In the genomic region with DNA sequence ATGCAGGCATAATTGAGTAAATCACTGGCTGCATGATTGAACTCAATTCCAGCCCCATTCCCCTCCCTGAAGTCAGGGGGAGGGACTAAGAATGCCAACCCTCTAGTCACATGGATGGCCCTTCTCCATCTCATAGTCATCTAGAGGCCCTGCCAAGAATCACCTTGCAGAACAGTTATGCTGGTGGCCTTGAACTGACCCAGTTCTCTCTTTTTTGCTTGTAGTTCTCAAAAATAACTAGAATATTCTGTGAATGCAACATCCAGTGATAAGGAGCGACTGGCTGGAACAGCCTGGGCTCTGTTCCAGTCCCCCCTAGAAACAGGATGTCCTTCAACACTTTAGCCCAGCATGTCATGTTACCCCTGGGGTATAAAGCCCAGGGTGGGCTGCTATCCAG, we compare ENCODE assay signal across 19 cellular contexts. TPM values are rescaled to one million over a fixed set of nuclear protein-coding genes. Genes with fewer than 3 reads are reported as not detected.
DNase-seq lines count a peak whose midpoint lies in the region; ATAC-seq and TF ChIP-seq lines count a peak whose summit lies in the region.
"Had no signal": no experiment of that assay in that cellular context is flagged by ENCODE, and none has a peak within 500 bp of the region (broad histone marks: within the 10 kb centered on the region; RNA-seq: fewer than 3 reads in every experiment).

No MANE protein-coding gene starts in this region.

- H3K27ac Mint-ChIP-seq in MCF 10A (ENCODE audit: low read depth, unreplicated experiment) (no peak overlapping the region), Caco-2 (ENCODE audit: unreplicated experiment) (no peak overlapping the region)
- H3K27ac Mint-ChIP-seq: activated T-helper 17 cell treated with anti-CD3 and anti-CD28 coated beads, Interleukin-2, amount 50 U/mL, for 72 hours; T-helper 1 cell treated with Interleukin-12 subunit alpha and Interleukin-12 subunit beta and Interleukin-4 antibody, amounts not matched to agents 30 μg/mL and 1 μg/mL, for 36 hours had no signal

- H3K4me1 ChIP-seq in breast epithelium, result no peaks in the 10 kb centered on the region
- H3K4me1 ChIP-seq in heart right ventricle, result peaks cover 0 to 36% (median 16%) of the 10 kb centered on the region in 9 donors
- H3K4me1 ChIP-seq in neutrophil (ENCODE audit: control insufficient read depth in 1 of 2, insufficient read depth in 1 of 2, low read depth in 1 of 2, low read length in 1 of 2), result peaks cover 60 to 64% of the 10 kb centered on the region in 2 experiments
- peaks cover 20% of the 10 kb centered on the region for H3K4me1 ChIP-seq in upper lobe of right lung
- H3K4me1 ChIP-seq in Caco-2, result no peaks in the 10 kb centered on the region

- DNase-seq in MCF 10A (ENCODE audit: unreplicated experiment) (peak; percentile 66), breast epithelium (ENCODE audit: low spot score in 2 of 2) (no peak), heart right ventricle (no peak), upper lobe of right lung (no peak), Caco-2 (no peak), NCI-H1436 treated with DMSO at 0.1 percent for 48 hours (lab: John Stamatoyannopoulos, UW) (no peak), HPDE6-E6E7 (ENCODE audit: extremely low spot score) (no peak)
- DNase-seq: 8988T, amniotic stem cell, DMS79, H7, NCI-H2081 treated with DMSO at 0.1 percent for 48 hours, NCI-H526 had no signal

- TF ChIP-seq CTCF in MCF 10A (IDR thresholded peaks at IDR 0.05; ENCODE audit: unreplicated experiment) (no peak), breast epithelium (IDR thresholded peaks at IDR 0.05) (no peak), heart right ventricle (IDR thresholded peaks at IDR 0.05) (no peak), neutrophil (IDR thresholded peaks at IDR 0.05) (no peak), upper lobe of right lung (IDR thresholded peaks at IDR 0.05) (no peak), Caco-2 (IDR thresholded peaks at IDR 0.05; ENCODE audit: insufficient read depth in 1 of 2, low read depth in 1 of 2, low read length in 1 of 2, severe bottlenecking in 1 of 2, unreplicated experiment in 1 of 2) (no peak)

- H3K36me3 Mint-ChIP-seq in MCF 10A (ENCODE audit: insufficient read depth, unreplicated experiment) (no peaks in the 10 kb centered on the region), Caco-2 (ENCODE audit: insufficient read depth, unreplicated experiment) (no peaks in the 10 kb centered on the region)

- H3K9me3 ChIP-seq in breast epithelium, result no peaks in the 10 kb centered on the region
- H3K9me3 ChIP-seq in heart right ventricle, result no peaks in the 10 kb centered on the region
- H3K9me3 ChIP-seq in neutrophil, result no peaks in the 10 kb centered on the region
- H3K9me3 ChIP-seq in upper lobe of right lung, result no peaks in the 10 kb centered on the region
- no peaks in the 10 kb centered on the region for H3K9me3 ChIP-seq in Caco-2
- H3K9me3 ChIP-seq: tibial nerve had no signal

- CTCF ChIA-PET in MCF 10A (lab: Yijun Ruan, JAX), result interaction anchor here (0.8 to 1.8 kb wide), 4 partner anchors 15 to 46 kb away, joined by 3 to 4 read pairs (median 3); no protein-coding TSS in a partner anchor
- CTCF ChIA-PET in Caco-2 (lab: Charles Lee), result no interaction called here

- peak in 6 of 8 donors; percentile 59 to 85 (median 76) for ATAC-seq in heart right ventricle
- peak; percentile 46 for ATAC-seq in upper lobe of right lung
- ATAC-seq: activated T-helper 17 cell treated with anti-CD3 and anti-CD28 coated beads, Interleukin-2, amount 50 U/mL, for 72 hours had no signal

- no TSS peak for BruUV-seq in MCF 10A (replicated peaks; lab: Mats Ljungman, UMichigan)
- BruUV-seq in Caco-2 (replicated peaks; lab: Mats Ljungman, UMichigan), result no TSS peak

- 20 to 27% methylated on average over 1 of the region's 1 CpG for WGBS in heart right ventricle, 2 donors

- H3K36me3 ChIP-seq in breast epithelium (no peaks in the 10 kb centered on the region), heart right ventricle (no peaks in the 10 kb centered on the region), neutrophil (no peaks in the 10 kb centered on the region), upper lobe of right lung (no peaks in the 10 kb centered on the region), Caco-2 (ENCODE audit: control insufficient read depth, insufficient read depth, low read length) (no peaks in the 10 kb centered on the region)
- H3K36me3 ChIP-seq: tibial nerve had no signal

- H3K4me3 ChIP-seq in breast epithelium, result no peak overlapping the region
- no peak overlapping the region for H3K4me3 ChIP-seq in heart right ventricle
- H3K4me3 ChIP-seq in neutrophil (ENCODE audit: low read depth in 1 of 2, low read length in 1 of 2), result peak overlapping the region; percentile 39 to 40
- H3K4me3 ChIP-seq in upper lobe of right lung, result no peak overlapping the region
- H3K4me3 ChIP-seq in Caco-2 (ENCODE audit: low read depth, low read length), result no peak overlapping the region

- POLR2A ChIA-PET in MCF 10A (lab: Yijun Ruan, JAX) (interaction anchor here (0.6 to 2.4 kb wide), 6 partner anchors 11 to 317 kb away, joined by 3 to 11 read pairs (median 4); partner anchors contain the start of genes IK, NDUFA2 and SRA1), Caco-2 (lab: Charles Lee) (no interaction called here)

- H3K27me3 ChIP-seq in breast epithelium, result no peaks in the 10 kb centered on the region
- H3K27me3 ChIP-seq in heart right ventricle, result no peaks in the 10 kb centered on the region
- no peaks in the 10 kb centered on the region for H3K27me3 ChIP-seq in neutrophil
- H3K27me3 ChIP-seq in upper lobe of right lung, result no peaks in the 10 kb centered on the region
- no peaks in the 10 kb centered on the region for H3K27me3 ChIP-seq in Caco-2 (replicated peaks; ENCODE audit: control insufficient read depth, insufficient read depth, low read length)
- H3K27me3 ChIP-seq: tibial nerve had no signal

- no peak for TF ChIP-seq POLR2A in breast epithelium (IDR thresholded peaks at IDR 0.05)

- no peak overlapping the region for H3K4me3 Mint-ChIP-seq in MCF 10A (ENCODE audit: unreplicated experiment)
- no peak overlapping the region for H3K4me3 Mint-ChIP-seq in Caco-2 (ENCODE audit: unreplicated experiment)
- H3K4me3 Mint-ChIP-seq: activated T-helper 17 cell treated with anti-CD3 and anti-CD28 coated beads, Interleukin-2, amount 50 U/mL, for 72 hours; neural crest cell; T-helper 1 cell treated with Interleukin-12 subunit alpha and Interleukin-12 subunit beta and Interleukin-4 antibody, amounts not matched to agents 30 μg/mL and 1 μg/mL, for 36 hours had no signal

- intact Hi-C loops in MCF 10A (cut with micrococcal nuclease) (no loop called here), breast epithelium (cut with DNase I; ENCODE audit: low total_unique reads) (no loop called here), heart right ventricle (cut with DNase I) (no loop called here), upper lobe of right lung (cut with DNase I) (no loop called here), Caco-2 (cut with micrococcal nuclease; ENCODE audit: unreplicated experiment) (no loop called here)

- H3K9me3 Mint-ChIP-seq in MCF 10A (ENCODE audit: unreplicated experiment) (no peaks in the 10 kb centered on the region), Caco-2 (ENCODE audit: unreplicated experiment) (no peaks in the 10 kb centered on the region)
- H3K9me3 Mint-ChIP-seq: activated T-helper 17 cell treated with anti-CD3 and anti-CD28 coated beads, Interleukin-2, amount 50 U/mL, for 72 hours; neural crest cell; T-helper 1 cell treated with Interleukin-12 subunit alpha and Interleukin-12 subunit beta and Interleukin-4 antibody, amounts not matched to agents 30 μg/mL and 1 μg/mL, for 36 hours had no signal

- H3K4me1 Mint-ChIP-seq in MCF 10A (ENCODE audit: insufficient read depth, unreplicated experiment) (peaks cover 21% of the 10 kb centered on the region), Caco-2 (ENCODE audit: low read depth, unreplicated experiment) (no peaks in the 10 kb centered on the region)
- H3K4me1 Mint-ChIP-seq: activated T-helper 17 cell treated with anti-CD3 and anti-CD28 coated beads, Interleukin-2, amount 50 U/mL, for 72 hours; neural crest cell had no signal

- H3K27me3 Mint-ChIP-seq in MCF 10A (ENCODE audit: insufficient read depth, unreplicated experiment) (no peaks in the 10 kb centered on the region), Caco-2 (ENCODE audit: insufficient read depth, unreplicated experiment) (no peaks in the 10 kb centered on the region)
- H3K27me3 Mint-ChIP-seq: activated T-helper 17 cell treated with anti-CD3 and anti-CD28 coated beads, Interleukin-2, amount 50 U/mL, for 72 hours had no signal

- peak overlapping the region in 1 of 2 donors; percentile 68 for H3K27ac ChIP-seq in breast epithelium
- peak overlapping the region in 7 of 10 donors; percentile 1 to 85 (median 54) for H3K27ac ChIP-seq in heart right ventricle
- H3K27ac ChIP-seq in neutrophil, result peak overlapping the region; percentile 93
- no peak overlapping the region for H3K27ac ChIP-seq in upper lobe of right lung
- H3K27ac ChIP-seq: C4-2B had no signal

RNA-seq across cellular contexts. Expression of gene SLC35A4, which starts 31.7 kb away (rescaled TPM):
- total RNA-seq in MCF 10A (2022) (84.0 and 119 TPM in 2 replicates), breast epithelium (10 to 100 TPM; 20.3 to 30.4 (median 27.0) TPM), heart right ventricle (100 to 1,000 TPM in 1 of 10 donors, 10 to 100 TPM in 9; 69.7 to 105 (median 80.6) TPM), upper lobe of right lung (89.4 TPM), Caco-2 (2022) (79.5 and 91.3 TPM in 2 replicates)
- 10 to 100 TPM; 33.9 to 58.0 TPM for polyA plus RNA-seq in heart right ventricle

RNA-seq across cellular contexts. Expression of gene APBB3, which starts 32.0 kb away (rescaled TPM):
- total RNA-seq in MCF 10A (2022) (22.7 and 28.1 TPM in 2 replicates), breast epithelium (10 to 100 TPM; 22.2 to 39.8 (median 35.7) TPM), heart right ventricle (10 to 100 TPM in 9 of 10 donors, 1 to 10 TPM in 1; 8.0 to 18.7 (median 13.3) TPM), upper lobe of right lung (25.8 TPM), Caco-2 (2022) (23.4 and 25.1 TPM in 2 replicates)
- 10 to 100 TPM in 1 of 2 donors, 1 to 10 TPM in 1; 6.9 to 31.3 TPM for polyA plus RNA-seq in heart right ventricle

RNA-seq across cellular contexts. Expression of gene CD14, which starts 36.6 kb away (rescaled TPM):
- total RNA-seq in MCF 10A (2022), result 0.79 and 2.2 TPM in 2 replicates
- total RNA-seq in breast epithelium, result 100 to 1,000 TPM in 1 of 3 donors, 10 to 100 TPM in 2; 46.9 to 119 (median 65.7) TPM
- total RNA-seq in heart right ventricle, result 100 to 1,000 TPM in 1 of 10 donors, 10 to 100 TPM in 9; 10.8 to 137 (median 20.3) TPM
- polyA plus RNA-seq in heart right ventricle, result 10 to 100 TPM; 14.0 to 30.1 TPM
- 127 TPM for total RNA-seq in upper lobe of right lung
- total RNA-seq in Caco-2 (2022), result 11.5 and 13.3 TPM in 2 replicates

RNA-seq across cellular contexts. Expression of gene SRA1, which starts 39.1 kb away (rescaled TPM):
- total RNA-seq in MCF 10A (2022) (105 and 107 TPM in 2 replicates), breast epithelium (10 to 100 TPM; 13.6 to 28.4 (median 24.9) TPM), heart right ventricle (10 to 100 TPM; 22.7 to 42.2 (median 32.5) TPM), upper lobe of right lung (19.4 TPM), Caco-2 (2022) (44.0 and 50.3 TPM in 2 replicates)
- polyA plus RNA-seq in heart right ventricle, result 10 to 100 TPM; 29.8 to 35.8 TPM

RNA-seq across cellular contexts. Expression of gene TMCO6, which starts 42.9 kb away (rescaled TPM):
- total RNA-seq in MCF 10A (2022), result 15.7 and 17.2 TPM in 2 replicates
- total RNA-seq in breast epithelium, result 10 to 100 TPM; 23.0 to 45.4 (median 34.1) TPM
- 1 to 10 TPM; 1.6 to 5.2 (median 3.2) TPM for total RNA-seq in heart right ventricle
- polyA plus RNA-seq in heart right ventricle, result 1 to 10 TPM; 6.2 to 7.9 TPM
- 10.7 TPM for total RNA-seq in upper lobe of right lung
- total RNA-seq in Caco-2 (2022), result 37.8 and 46.4 TPM in 2 replicates

Comparison
In these comparisons a context has a peak if more than half of its experiments do, and no peak if none do; other contexts are left out.
1. H3K4me3 ChIP-seq: peak in neutrophil (2 of 2); none in breast epithelium (0 of 3), heart right ventricle (0 of 10), upper lobe of right lung (single experiment) and Caco-2 (single experiment).